In the genomic region with DNA sequence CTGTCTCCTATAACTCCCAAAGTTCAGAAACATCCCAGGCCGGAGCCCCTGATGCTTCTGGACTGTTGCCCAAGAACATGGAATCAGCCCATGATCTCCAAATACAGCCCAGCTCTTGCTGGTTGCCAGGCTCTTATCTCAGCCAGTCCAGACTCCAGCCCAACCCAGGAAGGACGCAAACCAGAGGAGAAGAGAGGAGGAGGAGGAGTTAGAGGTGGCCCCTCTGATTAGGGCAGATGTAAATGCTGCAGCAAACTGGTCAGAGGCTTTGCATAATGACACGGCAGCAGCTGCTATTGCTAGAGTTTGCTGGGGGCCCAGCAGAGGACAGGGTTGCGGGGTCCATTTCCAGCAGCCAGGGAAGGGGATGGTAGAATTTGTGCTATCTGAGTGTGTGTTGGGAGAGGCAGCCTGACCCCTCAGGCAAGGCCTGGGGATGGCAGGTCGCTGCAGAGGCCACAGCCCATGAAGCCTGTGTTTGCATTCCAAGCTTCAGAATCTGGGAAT, we compare ENCODE assay signal across 1 cellular context.
TF ChIP-seq lines count a peak whose summit lies in the region.

No MANE protein-coding gene starts in this region.

TF ChIP-seq in endothelial cell of umbilical vein, 7 proteins besides CTCF, POLR2A, EP300 and RAD21:
- no peak for TF ChIP-seq MAX (IDR thresholded peaks at IDR 0.05; ENCODE audit: insufficient read depth, insufficient read length)
- TF ChIP-seq EZH2 (IDR thresholded peaks at IDR 0.05; ENCODE audit: borderline replicate concordance, low read depth, low read length, severe bottlenecking) = no peak
- no peak for TF ChIP-seq POLR2AphosphoS5 (IDR thresholded peaks at IDR 0.05; ENCODE audit: insufficient read depth, low read depth, low read length)
- no peak for TF ChIP-seq GATA2 (IDR thresholded peaks at IDR 0.05; ENCODE audit: insufficient read depth, insufficient read length, low read depth, low read length)
- TF ChIP-seq FOS (IDR thresholded peaks at IDR 0.05; ENCODE audit: borderline replicate concordance, insufficient read depth, low read length) = no peak
- no peak for TF ChIP-seq MYC (IDR thresholded peaks at IDR 0.05; ENCODE audit: low read depth, low read length)
- no peak for TF ChIP-seq JUN (IDR thresholded peaks at IDR 0.05; ENCODE audit: borderline replicate concordance, insufficient read depth, insufficient read length, low read depth)
